In genomic region chr15:67521770-67522568, GRCh38 we compare ENCODE assay signal across 8 cellular contexts. TPM values are rescaled to one million over a fixed set of nuclear protein-coding genes. Genes with fewer than 3 reads are reported as not detected.
DNase-seq lines count a peak whose midpoint lies in the region; ATAC-seq and TF ChIP-seq lines count a peak whose summit lies in the region.

No MANE protein-coding gene starts in this region.

- DNase-seq in HFF-Myc (ENCODE audit: extremely low read depth, low read depth) (peak; percentile 50), SJCRH30 (peak; percentile 12 to 40), epithelial cell of esophagus (ENCODE audit: low read depth) (peak; percentile 39), SKM-1 (lab: John Stamatoyannopoulos, UW; ENCODE audit: unreplicated experiment) (no peak)

- H3K4me3 ChIP-seq in HFF-Myc (replicated peaks; ENCODE audit: low read depth, low read length) (peak overlapping the region; percentile 96), SJCRH30 (peak overlapping the region; percentile 72), epithelial cell of esophagus (ENCODE audit: low read length) (peak overlapping the region; percentile 86), muscle layer of duodenum (ENCODE audit: low read depth in 1 of 2, low read length in 2 of 2) (peak overlapping the region; percentile 88 to 96)

- no peaks in the 10 kb centered on the region for H3K27me3 ChIP-seq in SJCRH30
- no peaks in the 10 kb centered on the region for H3K27me3 ChIP-seq in muscle layer of duodenum (ENCODE audit: low read depth, low read length)

- ATAC-seq in GM21515 (IDR thresholded peaks at IDR 0.05; ENCODE audit: unreplicated experiment): no peak
- no peak for ATAC-seq in HG03175 (IDR thresholded peaks at IDR 0.05; ENCODE audit: unreplicated experiment)

- H3K27ac ChIP-seq in C4-2B (peak overlapping the region; percentile 97), SJCRH30 (peak overlapping the region; percentile 89), muscle layer of duodenum (ENCODE audit: low read length) (peak overlapping the region; percentile 82)

- TF ChIP-seq CTCF in C4-2B (conservative IDR thresholded peaks at IDR 0.05) (no peak), HFF-Myc (IDR thresholded peaks at IDR 0.05; ENCODE audit: low read depth, low read length, missing control alignments) (peak; percentile 4), epithelial cell of esophagus (IDR thresholded peaks at IDR 0.05; ENCODE audit: insufficient read depth, low read depth, low read length, missing control alignments) (no peak)

- H3K4me1 ChIP-seq in SJCRH30: no peaks in the 10 kb centered on the region; the same call in 1 of the 2 replicates
- peaks cover 7 to 19% of the 10 kb centered on the region in 2 donors for H3K4me1 ChIP-seq in muscle layer of duodenum (ENCODE audit: control insufficient read depth in 1 of 2, insufficient read depth in 2 of 2, low read length in 2 of 2)

- H3K36me3 ChIP-seq in SJCRH30 (no peaks in the 10 kb centered on the region), muscle layer of duodenum (ENCODE audit: control insufficient read depth in 1 of 2, insufficient read depth in 2 of 2, low read length in 2 of 2) (peaks cover 0 to 7% of the 10 kb centered on the region in 2 donors)

- H3K9me3 ChIP-seq in SJCRH30 (replicated peaks): no peaks in the 10 kb centered on the region
- H3K9me3 ChIP-seq in muscle layer of duodenum (ENCODE audit: control insufficient read depth in 1 of 2, low read length in 2 of 2): no peaks in the 10 kb centered on the region

RNA-seq across cellular contexts. Expression of gene C15orf61, which starts 1.0 kb away (rescaled TPM):
- total RNA-seq in SJCRH30 (2014; rRNA removed; shearing (Covaris generic)): 5.2 and 6.6 TPM in 2 replicates

RNA-seq across cellular contexts. Expression of gene MAP2K5, which starts 20.5 kb away (rescaled TPM):
- total RNA-seq in SJCRH30 (2014; rRNA removed; shearing (Covaris generic)): 11.7 and 13.9 TPM in 2 replicates
